35 cellular contexts compared by ENCODE assay signal in the genomic region with DNA sequence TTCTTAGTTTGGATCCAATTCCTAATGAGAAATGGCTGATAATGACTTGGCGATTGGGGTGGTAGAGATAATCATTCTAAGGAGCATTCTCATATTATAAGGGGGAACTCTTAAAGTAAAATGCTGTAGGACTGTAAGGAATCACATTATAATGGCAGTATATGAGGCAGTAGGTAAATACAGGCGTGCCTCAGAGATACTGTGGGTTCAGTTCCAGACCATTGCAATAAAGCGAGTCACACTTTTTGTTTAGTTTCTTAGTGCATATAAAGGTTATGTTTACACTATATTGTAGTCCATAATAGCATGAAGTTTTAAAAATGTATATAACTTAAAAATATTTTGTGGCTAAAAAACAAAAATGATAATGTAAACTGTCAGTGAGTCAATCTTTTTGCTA. TPM values are rescaled to one million over a fixed set of nuclear protein-coding genes. Genes with fewer than 3 reads are reported as not detected.
"Had no signal": no experiment of that assay in that cellular context is flagged by ENCODE, and none has a peak within 500 bp of the region (broad histone marks: within the 10 kb centered on the region; RNA-seq: fewer than 3 reads in every experiment).

No MANE protein-coding gene starts in this region.

- H3K9me3 Mint-ChIP-seq: activated CD8-positive, alpha-beta T cell treated with anti-CD3 and anti-CD28 coated beads for 36 hours; activated T-helper 17 cell treated with anti-CD3 and anti-CD28 coated beads, Interleukin-2, amount 50 U/mL, for 72 hours; central memory CD8-positive, alpha-beta T cell; T-helper 2 cell treated with Interferon-gamma antibody and Interleukin-4, amounts not matched to agents 5 μg/mL and 100 μg/mL, for 36 hours had no signal

- H3K36me3 Mint-ChIP-seq: activated naive CD8-positive, alpha-beta T cell had no signal

- H3K36me3 ChIP-seq: esophagus muscularis mucosa, gastroesophageal sphincter, heart right ventricle, WERI-Rb-1 had no signal

- ATAC-seq: activated CD4-positive, CD25-positive, alpha-beta regulatory T cell treated with anti-CD3 and anti-CD28 coated beads, Interleukin-2, amount 50 U/mL, for 24 hours; activated CD8-positive, alpha-beta T cell treated with anti-CD3 and anti-CD28 coated beads for 36 hours; activated T-cell treated with anti-CD3 and anti-CD28 coated beads, Interleukin-2, amount 50 U/mL, for 4 hours; activated T-helper 17 cell treated with anti-CD3 and anti-CD28 coated beads, Interleukin-2, amount 50 U/mL, for 72 hours; body of pancreas; effector memory CD8-positive, alpha-beta T cell; gastroesophageal sphincter; heart right ventricle; T-helper 17 cell had no signal

- H3K4me3 ChIP-seq: body of pancreas, coronary artery, esophagus muscularis mucosa, gastroesophageal sphincter, heart right ventricle had no signal

- H3K4me1 ChIP-seq: body of pancreas, esophagus muscularis mucosa, gastroesophageal sphincter had no signal

- DNase-seq: activated B cell treated with CpG ODN at 0.5 μM for 24 hours; activated CD4-positive, alpha-beta T cell treated with anti-CD3 and anti-CD28 coated beads for 48 hours; activated CD4-positive, alpha-beta T cell treated with anti-CD3 and anti-CD28 coated beads, Interleukin-2, amount 50 U/mL, for 1 hour; activated CD4-positive, alpha-beta T cell treated with anti-CD3 and anti-CD28 coated beads, Interleukin-2, amount 50 U/mL, for 48 hours; activated CD8-positive, alpha-beta memory T cell treated with anti-CD3 and anti-CD28 coated beads for 24 hours; activated CD8-positive, alpha-beta T cell treated with anti-CD3 and anti-CD28 coated beads for 36 hours; activated effector memory CD4-positive, alpha-beta T cell treated with Interleukin-2 at 50 U/mL for 16 hours; activated gamma-delta T cell treated with Interleukin-2 at 50 U/mL for 16 hours; activated naive CD4-positive, alpha-beta T cell treated with anti-CD3 and anti-CD28 coated beads, Interleukin-2, amount 50 U/mL, for 16 hours; activated naive CD4-positive, alpha-beta T cell treated with Interleukin-2 at 50 U/mL for 16 hours; activated T-cell treated with anti-CD3 and anti-CD28 coated beads, Interleukin-2, amount 50 U/mL, for 4 hours; amniotic stem cell; aorta; body of pancreas; effector CD4-positive, alpha-beta T cell; effector memory CD8-positive, alpha-beta T cell; erythroblast; foreskin melanocyte; heart right ventricle; T-helper 1 cell; T-helper 17 cell; T1000; WERI-Rb-1 had no signal

- H3K27ac ChIP-seq: body of pancreas, coronary artery, esophagus muscularis mucosa, gastroesophageal sphincter, heart right ventricle, WERI-Rb-1 had no signal

- H3K4me1 Mint-ChIP-seq: activated B cell treated with CpG ODN at 0.5 μM for 24 hours; activated T-helper 17 cell treated with anti-CD3 and anti-CD28 coated beads, Interleukin-2, amount 50 U/mL, for 72 hours; central memory CD8-positive, alpha-beta T cell; T-helper 17 cell had no signal

- H3K4me3 Mint-ChIP-seq: activated B cell treated with CpG ODN at 0.5 μM for 24 hours; activated CD8-positive, alpha-beta T cell treated with anti-CD3 and anti-CD28 coated beads for 36 hours; activated naive CD8-positive, alpha-beta T cell; activated T-cell treated with anti-CD3 and anti-CD28 coated beads, Interleukin-2, amount 50 U/mL, for 4 hours; activated T-helper 17 cell treated with anti-CD3 and anti-CD28 coated beads, Interleukin-2, amount 50 U/mL, for 72 hours; central memory CD8-positive, alpha-beta T cell; dendritic cell treated with granulocyte-macrophage colony-stimulating factor and Interleukin-4, amounts not matched to agents 40 ng/mL and 50 ng/mL, for 4 days; effector memory CD8-positive, alpha-beta T cell; T-helper 17 cell; T-helper 2 cell treated with Interferon-gamma antibody and Interleukin-4, amounts not matched to agents 5 μg/mL and 100 μg/mL, for 36 hours had no signal

- H3K9me3 ChIP-seq: body of pancreas had no signal

- H3K27me3 ChIP-seq: body of pancreas, esophagus muscularis mucosa, gastroesophageal sphincter, heart right ventricle had no signal

- H3K27me3 Mint-ChIP-seq: dendritic cell treated with granulocyte-macrophage colony-stimulating factor and Interleukin-4, amounts not matched to agents 40 ng/mL and 50 ng/mL, for 4 days; T-helper 17 cell had no signal

- H3K27ac Mint-ChIP-seq: activated B cell treated with CpG ODN at 0.5 μM for 24 hours; activated CD8-positive, alpha-beta T cell treated with anti-CD3 and anti-CD28 coated beads for 36 hours; activated naive CD8-positive, alpha-beta T cell; activated T-helper 17 cell treated with anti-CD3 and anti-CD28 coated beads, Interleukin-2, amount 50 U/mL, for 72 hours; dendritic cell treated with granulocyte-macrophage colony-stimulating factor and Interleukin-4, amounts not matched to agents 40 ng/mL and 50 ng/mL, for 4 days; effector memory CD8-positive, alpha-beta T cell; T-helper 17 cell; T-helper 2 cell treated with Interferon-gamma antibody and Interleukin-4, amounts not matched to agents 5 μg/mL and 100 μg/mL, for 36 hours had no signal

RNA-seq across cellular contexts. Expression of a gene that starts 15.9 kb away (rescaled TPM):
- total RNA-seq: activated B cell treated with CpG ODN at 0.5 μM for 24 hours; activated CD8-positive, alpha-beta T cell treated with anti-CD3 and anti-CD28 coated beads for 36 hours; activated T-cell treated with anti-CD3 and anti-CD28 coated beads, Interleukin-2, amount 50 U/mL, for 4 hours; activated T-helper 17 cell treated with anti-CD3 and anti-CD28 coated beads, Interleukin-2, amount 50 U/mL, for 72 hours; aorta; body of pancreas; cardiac septum; cerebellum; esophagus muscularis mucosa; gastroesophageal sphincter; glomerular endothelial cell; T-helper 17 cell had no signal
- polyA plus RNA-seq: aorta, heart right ventricle had no signal
